ENCODE assay signal across 16 cellular contexts in the genomic region with DNA sequence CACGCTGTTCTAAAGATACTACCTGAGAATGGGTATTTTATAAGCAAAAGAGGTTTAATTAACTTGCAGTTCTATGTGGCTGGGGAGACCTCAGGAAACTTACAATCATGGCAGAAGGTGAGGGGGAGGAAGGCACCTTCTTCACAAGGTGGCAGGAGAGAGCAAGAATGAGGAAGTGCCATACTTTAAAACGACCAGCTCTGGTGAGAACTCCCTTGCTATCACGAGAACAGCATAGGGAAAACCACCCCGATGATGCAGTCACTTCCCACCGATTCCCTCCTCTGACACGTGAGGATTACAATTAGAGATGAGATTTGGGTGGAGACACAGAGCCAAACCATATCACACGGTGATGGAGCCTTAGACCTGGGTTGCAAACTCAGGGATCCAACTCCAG.
"Had no signal": no experiment of that assay in that cellular context is flagged by ENCODE, and none has a peak within 500 bp of the region (broad histone marks: within the 10 kb centered on the region; RNA-seq: fewer than 3 reads in every experiment).

No MANE protein-coding gene starts in this region.

- H3K27ac Mint-ChIP-seq: activated CD8-positive, alpha-beta T cell treated with anti-CD3 and anti-CD28 coated beads, Interleukin-2, amount 10 ng/mL, durations not matched to agents 7 days and 5 days; activated naive CD8-positive, alpha-beta T cell treated with anti-CD3 and anti-CD28 coated beads, Interleukin-2, amount 50 U/mL, for 24 hours; activated T-helper 1 cell treated with anti-CD3 and anti-CD28 coated beads, Interleukin-12 subunit alpha, Interleukin-12 subunit beta, Interleukin-2, Interleukin-4 antibody, amounts not matched to agents 30 ng/mL and 10 ng/mL and 1 ng/mL, durations not matched to agents 14 hours and 24 hours and 36 hours; memory B cell; nephron had no signal

- H3K9me3 Mint-ChIP-seq: activated T-helper 1 cell treated with anti-CD3 and anti-CD28 coated beads, Interleukin-12 subunit alpha, Interleukin-12 subunit beta, Interleukin-2, Interleukin-4 antibody, amounts not matched to agents 30 ng/mL and 10 ng/mL and 1 ng/mL, durations not matched to agents 14 hours and 24 hours and 36 hours had no signal

- ATAC-seq: activated CD8-positive, alpha-beta T cell treated with anti-CD3 and anti-CD28 coated beads, Interleukin-2, amount 10 ng/mL, durations not matched to agents 7 days and 5 days; activated naive CD8-positive, alpha-beta T cell treated with anti-CD3 and anti-CD28 coated beads, Interleukin-2, amount 50 U/mL, for 24 hours had no signal

- H3K4me3 Mint-ChIP-seq: activated CD8-positive, alpha-beta T cell treated with anti-CD3 and anti-CD28 coated beads, Interleukin-2, amount 10 ng/mL, durations not matched to agents 7 days and 5 days; activated naive CD8-positive, alpha-beta T cell treated with anti-CD3 and anti-CD28 coated beads, Interleukin-2, amount 50 U/mL, for 24 hours; activated T-helper 1 cell treated with anti-CD3 and anti-CD28 coated beads, Interleukin-12 subunit alpha, Interleukin-12 subunit beta, Interleukin-2, Interleukin-4 antibody, amounts not matched to agents 30 ng/mL and 10 ng/mL and 1 ng/mL, durations not matched to agents 14 hours and 24 hours and 36 hours; memory B cell; nephron had no signal

- DNase-seq: activated CD4-positive, alpha-beta T cell treated with anti-CD3 and anti-CD28 coated beads for 4 hours; activated CD8-positive, alpha-beta T cell treated with anti-CD3 and anti-CD28 coated beads, Interleukin-2, amount 10 ng/mL, durations not matched to agents 7 days and 5 days; activated naive CD4-positive, alpha-beta T cell treated with Interleukin-2 at 50 U/mL for 16 hours; activated naive CD8-positive, alpha-beta T cell treated with anti-CD3 and anti-CD28 coated beads, Interleukin-2, amount 50 U/mL, for 24 hours; esophagus squamous epithelium; foreskin fibroblast; glutamatergic neuron; islet precursor cell; left ventricle myocardium inferior; stimulated activated CD4-positive, alpha-beta T cell treated with anti-CD3 and anti-CD28 coated beads, Interleukin-12 subunit alpha, Interleukin-12 subunit beta, amount 100 ng/mL, for 4 hours; stimulated activated naive CD4-positive, alpha-beta T cell; T1000; upper lobe of left lung had no signal

- H3K4me1 Mint-ChIP-seq: activated naive CD8-positive, alpha-beta T cell treated with anti-CD3 and anti-CD28 coated beads, Interleukin-2, amount 50 U/mL, for 24 hours; memory B cell; nephron had no signal

- H3K36me3 Mint-ChIP-seq: memory B cell had no signal
